9 cellular contexts compared by ENCODE assay signal in genomic region chr3:31917303-31917903, GRCh38.
DNase-seq lines count a peak whose midpoint lies in the region; ATAC-seq and TF ChIP-seq lines count a peak whose summit lies in the region.
"Had no signal": no experiment of that assay in that cellular context is flagged by ENCODE, and none has a peak within 500 bp of the region (broad histone marks: within the 10 kb centered on the region; RNA-seq: fewer than 3 reads in every experiment).

No MANE protein-coding gene starts in this region.

- no peaks in the 10 kb centered on the region for H3K9me3 ChIP-seq in smooth muscle cell (replicated peaks; ENCODE audit: low read depth)

- TF ChIP-seq CTCF in smooth muscle cell (IDR thresholded peaks at IDR 0.05; ENCODE audit: borderline replicate concordance, insufficient read depth, poor library complexity, severe bottlenecking) (no peak), omental fat pad (IDR thresholded peaks at IDR 0.05) (no peak)

- peaks cover 57% of the 10 kb centered on the region for H4K20me1 ChIP-seq in smooth muscle cell (ENCODE audit: low read depth)

- peak overlapping the region; percentile 52 for H3K4me2 ChIP-seq in smooth muscle cell

- peak overlapping the region; percentile 21 for H3K4me3 ChIP-seq in smooth muscle cell

- H3K9me3 Mint-ChIP-seq in T-helper 1 cell treated with Interleukin-12 subunit alpha and Interleukin-12 subunit beta and Interleukin-4 antibody, amounts not matched to agents 30 μg/mL and 1 μg/mL, for 36 hours: peaks cover 34% of the 10 kb centered on the region
- peaks cover 17% of the 10 kb centered on the region for H3K9me3 Mint-ChIP-seq in activated naive CD8-positive, alpha-beta T cell (ENCODE audit: low read depth)

- H3K4me3 Mint-ChIP-seq in T-helper 1 cell treated with Interleukin-12 subunit alpha and Interleukin-12 subunit beta and Interleukin-4 antibody, amounts not matched to agents 30 μg/mL and 1 μg/mL, for 36 hours: peak overlapping the region; percentile 40
- H3K4me3 Mint-ChIP-seq in activated naive CD8-positive, alpha-beta T cell: peak overlapping the region; percentile 33

- no peaks in the 10 kb centered on the region for H3K27me3 ChIP-seq in smooth muscle cell (ENCODE audit: low read depth)

- intact Hi-C loops in cardiac septum (cut with DNase I): no loop called here

- no peaks in the 10 kb centered on the region for H3K27me3 Mint-ChIP-seq in T-helper 1 cell treated with Interleukin-12 subunit alpha and Interleukin-12 subunit beta and Interleukin-4 antibody, amounts not matched to agents 30 μg/mL and 1 μg/mL, for 36 hours (ENCODE audit: low read depth)
- no peaks in the 10 kb centered on the region for H3K27me3 Mint-ChIP-seq in activated naive CD8-positive, alpha-beta T cell

- H3K27ac Mint-ChIP-seq in T-helper 1 cell treated with Interleukin-12 subunit alpha and Interleukin-12 subunit beta and Interleukin-4 antibody, amounts not matched to agents 30 μg/mL and 1 μg/mL, for 36 hours: peak overlapping the region; percentile 64
- peak overlapping the region; percentile 52 for H3K27ac Mint-ChIP-seq in activated naive CD8-positive, alpha-beta T cell

- no peaks in the 10 kb centered on the region for H3F3A ChIP-seq in smooth muscle cell (ENCODE audit: low read depth)

- H3K9ac ChIP-seq in smooth muscle cell (ENCODE audit: low read depth): no peak overlapping the region

- peaks cover 100% of the 10 kb centered on the region for H3K79me2 ChIP-seq in smooth muscle cell (ENCODE audit: low read depth)

- H3K4me1 ChIP-seq in smooth muscle cell (ENCODE audit: low read depth): peaks cover 19% of the 10 kb centered on the region

- H3K36me3 ChIP-seq in smooth muscle cell (ENCODE audit: low read depth): no peaks in the 10 kb centered on the region

- H3K4me1 Mint-ChIP-seq in T-helper 1 cell treated with Interleukin-12 subunit alpha and Interleukin-12 subunit beta and Interleukin-4 antibody, amounts not matched to agents 30 μg/mL and 1 μg/mL, for 36 hours (ENCODE audit: low read depth): peaks cover 27% of the 10 kb centered on the region
- peaks cover 23% of the 10 kb centered on the region for H3K4me1 Mint-ChIP-seq in activated naive CD8-positive, alpha-beta T cell (ENCODE audit: low read depth)

- DNase-seq in T-helper 1 cell: no peak
- DNase-seq in smooth muscle cell (lab: John Stamatoyannopoulos, UW; ENCODE audit: unreplicated experiment): no peak
- DNase-seq in omental fat pad (ENCODE audit: low spot score): no peak
- DNase-seq in cardiac septum (ENCODE audit: low spot score): no peak
- DNase-seq in ureter (ENCODE audit: low spot score): no peak
- DNase-seq: NCI-H2081 treated with DMSO at 0.1 percent for 48 hours had no signal

- no peak overlapping the region for H3K27ac ChIP-seq in smooth muscle cell (ENCODE audit: low read depth)

- H3K36me3 Mint-ChIP-seq in T-helper 1 cell treated with Interleukin-12 subunit alpha and Interleukin-12 subunit beta and Interleukin-4 antibody, amounts not matched to agents 30 μg/mL and 1 μg/mL, for 36 hours (ENCODE audit: low read depth): peaks cover 20% of the 10 kb centered on the region
- H3K36me3 Mint-ChIP-seq in activated naive CD8-positive, alpha-beta T cell: peaks cover 12% of the 10 kb centered on the region

- H2AFZ ChIP-seq in smooth muscle cell (ENCODE audit: low read depth): no peak overlapping the region

- 36% methylated on average over 3 of the region's 3 CpGs for WGBS in smooth muscle cell (ENCODE audit: low lambda C conversion rate)

- ATAC-seq in HG02970 (IDR thresholded peaks at IDR 0.05; ENCODE audit: low FRiP score, unreplicated experiment): peak; percentile 46
- ATAC-seq in omental fat pad (ENCODE audit: low FRiP score): no peak
